ENCODE assay signal across 13 cellular contexts in the genomic region with DNA sequence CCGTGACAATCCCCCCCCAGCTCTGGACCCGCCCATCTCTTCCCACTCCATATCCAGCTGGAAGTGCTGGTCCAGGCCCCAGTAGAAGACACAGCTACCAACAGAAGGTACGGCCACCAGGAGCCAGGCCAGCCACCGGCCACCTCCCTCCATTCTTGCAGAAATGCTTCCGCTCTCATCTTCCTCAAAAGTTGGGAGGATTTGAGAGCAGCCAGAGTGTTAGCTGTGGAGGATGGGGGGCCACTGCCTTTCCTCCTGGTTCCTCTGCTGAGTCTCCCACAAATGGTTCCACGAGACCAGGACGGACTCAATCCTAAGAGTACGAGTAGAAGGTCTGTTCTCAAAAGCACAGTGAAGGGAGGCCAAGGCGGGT.
DNase-seq lines count a peak whose midpoint lies in the region; ATAC-seq and TF ChIP-seq lines count a peak whose summit lies in the region.
"Had no signal": no experiment of that assay in that cellular context is flagged by ENCODE, and none has a peak within 500 bp of the region (broad histone marks: within the 10 kb centered on the region; RNA-seq: fewer than 3 reads in every experiment).

No MANE protein-coding gene starts in this region.

- no peaks in the 10 kb centered on the region for H3K9me3 ChIP-seq in CD8-positive, alpha-beta memory T cell (ENCODE audit: low read length)
- H3K9me3 ChIP-seq in body of pancreas: no peaks in the 10 kb centered on the region
- H3K9me3 ChIP-seq in naive thymus-derived CD4-positive, alpha-beta T cell (ENCODE audit: control insufficient read depth in 2 of 3, low read length in 3 of 3): no peaks in the 10 kb centered on the region
- H3K9me3 ChIP-seq: Caco-2 had no signal

- H3K36me3 Mint-ChIP-seq in CD8-positive, alpha-beta memory T cell: peaks cover 0 to 4% (median 0%) of the 10 kb centered on the region in 3 donors
- H3K36me3 Mint-ChIP-seq in naive thymus-derived CD4-positive, alpha-beta T cell: no peaks in the 10 kb centered on the region

- no peaks in the 10 kb centered on the region for H3K27me3 ChIP-seq in CD8-positive, alpha-beta memory T cell (ENCODE audit: insufficient read depth, low read length, poor library complexity, severe bottlenecking)
- H3K27me3 ChIP-seq in body of pancreas: no peaks in the 10 kb centered on the region
- H3K27me3 ChIP-seq in naive thymus-derived CD4-positive, alpha-beta T cell (ENCODE audit: control insufficient read depth in 2 of 2, insufficient read depth in 2 of 2, low read length in 2 of 2): no peaks in the 10 kb centered on the region

- ATAC-seq in body of pancreas: no peak
- ATAC-seq in naive thymus-derived CD4-positive, alpha-beta T cell: no peak
- ATAC-seq: sciatic nerve had no signal

- peak overlapping the region; percentile 59 to 100 (median 95) for H3K27ac Mint-ChIP-seq in CD8-positive, alpha-beta memory T cell
- H3K27ac Mint-ChIP-seq in naive thymus-derived CD4-positive, alpha-beta T cell: peak overlapping the region in 2 of 9 donors; percentile 51 to 53
- H3K27ac Mint-ChIP-seq: T-helper 1 cell treated with Interleukin-12 subunit alpha and Interleukin-12 subunit beta and Interleukin-4 antibody, amounts not matched to agents 30 μg/mL and 1 μg/mL, for 36 hours had no signal

- H3K4me1 ChIP-seq in CD8-positive, alpha-beta memory T cell (ENCODE audit: insufficient read depth, low read length): peaks cover 77% of the 10 kb centered on the region
- peaks cover 14% of the 10 kb centered on the region for H3K4me1 ChIP-seq in body of pancreas
- peaks cover 9 to 68% of the 10 kb centered on the region in 2 donors for H3K4me1 ChIP-seq in naive thymus-derived CD4-positive, alpha-beta T cell (ENCODE audit: control insufficient read depth in 2 of 2, insufficient read depth in 2 of 2, low read length in 2 of 2)
- H3K4me1 ChIP-seq: Caco-2 had no signal

- no peaks in the 10 kb centered on the region for H3K36me3 ChIP-seq in CD8-positive, alpha-beta memory T cell (ENCODE audit: insufficient read depth, low read length)
- H3K36me3 ChIP-seq in body of pancreas (replicated peaks in 1 of 2; ENCODE audit: insufficient read depth in 1 of 2, low read depth in 2 of 2): no peaks in the 10 kb centered on the region
- no peaks in the 10 kb centered on the region for H3K36me3 ChIP-seq in naive thymus-derived CD4-positive, alpha-beta T cell (ENCODE audit: control insufficient read depth in 2 of 3, insufficient read depth in 3 of 3, low read length in 3 of 3)

- no peak overlapping the region for H3K27ac ChIP-seq in CD8-positive, alpha-beta memory T cell (ENCODE audit: low read depth, low read length)
- H3K27ac ChIP-seq in body of pancreas: peak overlapping the region in 3 of 4 donors; percentile 30 to 74 (median 51)
- H3K27ac ChIP-seq in naive thymus-derived CD4-positive, alpha-beta T cell (ENCODE audit: low read depth, low read length): no peak overlapping the region

- intact Hi-C loops in body of pancreas (cut with DNase I): no loop called here
- intact Hi-C loops in posterior vena cava (cut with DNase I): loop anchor here in 1 of 2 donors (10.0 kb wide), 1 partner anchor 55 kb away; no protein-coding TSS in a partner anchor
- intact Hi-C loops in naive thymus-derived CD4-positive, alpha-beta T cell (cut with micrococcal nuclease): no loop called here

- no peak for DNase-seq in CD8-positive, alpha-beta memory T cell
- peak; percentile 13 to 24 for DNase-seq in Kasumi-1 (lab: John Stamatoyannopoulos, UW)
- DNase-seq in body of pancreas: peak in 1 of 4 donors; percentile 33
- peak; percentile 79 for DNase-seq in posterior vena cava (ENCODE audit: low spot score)
- DNase-seq in naive thymus-derived CD4-positive, alpha-beta T cell: no peak
- no peak for DNase-seq in NCI-H2196 treated with DMSO at 0.1 percent for 48 hours (lab: John Stamatoyannopoulos, UW; ENCODE audit: unreplicated experiment)
- no peak for DNase-seq in NCI-H1694 treated with DMSO at 0.1 percent for 48 hours (lab: John Stamatoyannopoulos, UW)
- DNase-seq in kidney tubule cell (ENCODE audit: low spot score): no peak
- DNase-seq: NCI-H1417 treated with DMSO at 0.1 percent for 48 hours, NCI-H82 had no signal

- no peak for TF ChIP-seq POLR2A in body of pancreas (IDR thresholded peaks at IDR 0.05)

- H3K4me3 ChIP-seq in CD8-positive, alpha-beta memory T cell (ENCODE audit: low read length): no peak overlapping the region
- H3K4me3 ChIP-seq in body of pancreas: no peak overlapping the region
- no peak overlapping the region for H3K4me3 ChIP-seq in naive thymus-derived CD4-positive, alpha-beta T cell (ENCODE audit: low read length)

- TF ChIP-seq CTCF in body of pancreas (IDR thresholded peaks at IDR 0.05): no peak

- no peaks in the 10 kb centered on the region for H3K9me3 Mint-ChIP-seq in CD8-positive, alpha-beta memory T cell
- H3K9me3 Mint-ChIP-seq in naive thymus-derived CD4-positive, alpha-beta T cell: peaks cover 0 to 3% (median 0%) of the 10 kb centered on the region in 11 donors
- H3K9me3 Mint-ChIP-seq: T-helper 1 cell treated with Interleukin-12 subunit alpha and Interleukin-12 subunit beta and Interleukin-4 antibody, amounts not matched to agents 30 μg/mL and 1 μg/mL, for 36 hours had no signal

- peak overlapping the region; percentile 2 to 81 (median 72) for H3K4me3 Mint-ChIP-seq in CD8-positive, alpha-beta memory T cell
- peak overlapping the region in 5 of 10 donors; percentile 13 to 71 (median 55) for H3K4me3 Mint-ChIP-seq in naive thymus-derived CD4-positive, alpha-beta T cell

- CTCF ChIA-PET in CD8-positive, alpha-beta memory T cell (lab: Charles Lee): no interaction called here
- CTCF ChIA-PET in naive thymus-derived CD4-positive, alpha-beta T cell (lab: Charles Lee): no interaction called here

- 54 to 71% methylated on average over 5 to 9 of the region's 9 CpGs for WGBS in body of pancreas, 2 donors

- H3K27me3 Mint-ChIP-seq in CD8-positive, alpha-beta memory T cell: peaks cover 0 to 3% of the 10 kb centered on the region in 2 donors
- peaks cover 0 to 40% (median 10%) of the 10 kb centered on the region in 5 donors for H3K27me3 Mint-ChIP-seq in naive thymus-derived CD4-positive, alpha-beta T cell

- POLR2A ChIA-PET in CD8-positive, alpha-beta memory T cell (lab: Charles Lee): no interaction called here
- POLR2A ChIA-PET in naive thymus-derived CD4-positive, alpha-beta T cell (lab: Charles Lee): no interaction called here

- peaks cover 70 to 81% (median 73%) of the 10 kb centered on the region in 3 donors for H3K4me1 Mint-ChIP-seq in CD8-positive, alpha-beta memory T cell
- H3K4me1 Mint-ChIP-seq in naive thymus-derived CD4-positive, alpha-beta T cell: peaks cover 0 to 69% (median 41%) of the 10 kb centered on the region in 7 donors

Comparison
In these comparisons a context has a peak if more than half of its experiments do, and no peak if none do; other contexts are left out.
1. DNase-seq: peak in Kasumi-1 (2 of 2) and posterior vena cava (single experiment); none in CD8-positive, alpha-beta memory T cell (0 of 5), naive thymus-derived CD4-positive, alpha-beta T cell (0 of 9), NCI-H2196 treated with DMSO at 0.1 percent for 48 hours (single experiment), NCI-H1694 treated with DMSO at 0.1 percent for 48 hours (single experiment) and kidney tubule cell (single experiment).
2. H3K27ac ChIP-seq: peak in body of pancreas (3 of 4); none in CD8-positive, alpha-beta memory T cell (single experiment) and naive thymus-derived CD4-positive, alpha-beta T cell (single experiment).